In genomic region chr12:52611080-52611468, GRCh38 we compare ENCODE assay signal across 23 cellular contexts. TPM values are rescaled to one million over a fixed set of nuclear protein-coding genes. Genes with fewer than 3 reads are reported as not detected.
DNase-seq lines count a peak whose midpoint lies in the region; ATAC-seq and TF ChIP-seq lines count a peak whose summit lies in the region.
"Had no signal": no experiment of that assay in that cellular context is flagged by ENCODE, and none has a peak within 500 bp of the region (broad histone marks: within the 10 kb centered on the region; RNA-seq: fewer than 3 reads in every experiment).

No MANE protein-coding gene starts in this region.

- no peak overlapping the region for H3K27ac ChIP-seq in vagina
- H3K27ac ChIP-seq: right lobe of liver, uterus had no signal

- no peaks in the 10 kb centered on the region for H3K4me1 ChIP-seq in vagina
- H3K4me1 ChIP-seq: right lobe of liver, uterus had no signal

- CTCF ChIA-PET in activated CD4-positive, alpha-beta memory T cell treated with anti-CD3 and anti-CD28 coated beads, Interleukin-2, amount 10 ng/mL, durations not matched to agents 7 days and 5 days (lab: Charles Lee): interaction anchor here (1.0 kb wide), 1 partner anchor 25 kb away, joined by 3 read pairs; no protein-coding TSS in a partner anchor
- CTCF ChIA-PET in activated CD4-positive, alpha-beta memory T cell treated with anti-CD3 and anti-CD28 coated beads for 36 hours (lab: Charles Lee): interaction anchor here (2.1 kb wide), 1 partner anchor 268 kb away, joined by 8 read pairs; no protein-coding TSS in a partner anchor

- DNase-seq in activated CD4-positive, alpha-beta memory T cell treated with anti-CD3 and anti-CD28 coated beads, Interleukin-2, amount 10 ng/mL, durations not matched to agents 7 days and 5 days: peak; percentile 13
- DNase-seq in activated CD4-positive, alpha-beta memory T cell treated with anti-CD3 and anti-CD28 coated beads for 36 hours: no peak
- DNase-seq in stimulated activated naive CD8-positive, alpha-beta T cell treated with anti-CD3 and anti-CD28 coated beads, Interleukin-15, Interleukin-2, amounts not matched to agents 100 U/mL and 50 U/mL, for 24 hours: no peak
- DNase-seq in immature natural killer cell (no peak), vagina (ENCODE audit: extremely low spot score in 2 of 2) (peak; percentile 60 to 81), COLO829 (ENCODE audit: low spot score) (no peak), NOMO-1 (lab: John Stamatoyannopoulos, UW; ENCODE audit: unreplicated experiment in 2 of 2) (no peak)
- DNase-seq: dermis blood vessel endothelial cell, left colon, NCI-H1092 treated with DMSO at 0.1 percent for 48 hours, NCI-H2081, NCI-H345, NCI-H82, right lobe of liver, Right ventricle myocardium superior, uterus had no signal

- ATAC-seq in stimulated activated naive CD8-positive, alpha-beta T cell treated with anti-CD3 and anti-CD28 coated beads, Interleukin-15, Interleukin-2, amounts not matched to agents 100 U/mL and 50 U/mL, for 24 hours: no peak
- ATAC-seq: left colon, right lobe of liver had no signal

- H3K4me3 Mint-ChIP-seq in activated CD4-positive, alpha-beta memory T cell treated with anti-CD3 and anti-CD28 coated beads, Interleukin-2, amount 10 ng/mL, durations not matched to agents 7 days and 5 days: no peak overlapping the region
- no peak overlapping the region for H3K4me3 Mint-ChIP-seq in activated CD4-positive, alpha-beta memory T cell treated with anti-CD3 and anti-CD28 coated beads for 36 hours
- no peak overlapping the region for H3K4me3 Mint-ChIP-seq in stimulated activated naive CD8-positive, alpha-beta T cell treated with anti-CD3 and anti-CD28 coated beads, Interleukin-15, Interleukin-2, amounts not matched to agents 100 ng/mL and 50 ng/mL, for 24 hours
- no peak overlapping the region for H3K4me3 Mint-ChIP-seq in immature natural killer cell

- H3K36me3 Mint-ChIP-seq in activated CD4-positive, alpha-beta memory T cell treated with anti-CD3 and anti-CD28 coated beads, Interleukin-2, amount 10 ng/mL, durations not matched to agents 7 days and 5 days (ENCODE audit: low read depth): no peaks in the 10 kb centered on the region
- no peaks in the 10 kb centered on the region for H3K36me3 Mint-ChIP-seq in activated CD4-positive, alpha-beta memory T cell treated with anti-CD3 and anti-CD28 coated beads for 36 hours
- H3K36me3 Mint-ChIP-seq in stimulated activated naive CD8-positive, alpha-beta T cell treated with anti-CD3 and anti-CD28 coated beads, Interleukin-15, Interleukin-2, amounts not matched to agents 100 ng/mL and 50 ng/mL, for 24 hours (ENCODE audit: low read depth): no peaks in the 10 kb centered on the region
- peaks cover 5 to 8% (median 7%) of the 10 kb centered on the region in 3 donors for H3K36me3 Mint-ChIP-seq in immature natural killer cell

- H3K9me3 Mint-ChIP-seq in activated CD4-positive, alpha-beta memory T cell treated with anti-CD3 and anti-CD28 coated beads, Interleukin-2, amount 10 ng/mL, durations not matched to agents 7 days and 5 days: no peaks in the 10 kb centered on the region
- no peaks in the 10 kb centered on the region for H3K9me3 Mint-ChIP-seq in activated CD4-positive, alpha-beta memory T cell treated with anti-CD3 and anti-CD28 coated beads for 36 hours
- H3K9me3 Mint-ChIP-seq in stimulated activated naive CD8-positive, alpha-beta T cell treated with anti-CD3 and anti-CD28 coated beads, Interleukin-15, Interleukin-2, amounts not matched to agents 100 ng/mL and 50 ng/mL, for 24 hours: no peaks in the 10 kb centered on the region
- H3K9me3 Mint-ChIP-seq in immature natural killer cell: no peaks in the 10 kb centered on the region
- H3K9me3 Mint-ChIP-seq: activated T-helper 2 cell treated with anti-CD3 and anti-CD28 coated beads, Interferon-gamma antibody, Interleukin-2, Interleukin-4, amounts not matched to agents 10 μg/mL and 5 μg/mL and 100 μg/mL, durations not matched to agents 14 hours and 24 hours and 36 hours had no signal

- H3K36me3 ChIP-seq in vagina: no peaks in the 10 kb centered on the region
- H3K36me3 ChIP-seq: right lobe of liver, uterus had no signal

- POLR2A ChIA-PET in activated CD4-positive, alpha-beta memory T cell treated with anti-CD3 and anti-CD28 coated beads, Interleukin-2, amount 10 ng/mL, durations not matched to agents 7 days and 5 days (lab: Charles Lee): no interaction called here
- POLR2A ChIA-PET in activated CD4-positive, alpha-beta memory T cell treated with anti-CD3 and anti-CD28 coated beads for 36 hours (lab: Charles Lee): no interaction called here

- H3K9me3 ChIP-seq in vagina: no peaks in the 10 kb centered on the region
- H3K9me3 ChIP-seq: right lobe of liver, uterus had no signal

- H3K27ac Mint-ChIP-seq in activated CD4-positive, alpha-beta memory T cell treated with anti-CD3 and anti-CD28 coated beads, Interleukin-2, amount 10 ng/mL, durations not matched to agents 7 days and 5 days: no peak overlapping the region
- H3K27ac Mint-ChIP-seq in activated CD4-positive, alpha-beta memory T cell treated with anti-CD3 and anti-CD28 coated beads for 36 hours: no peak overlapping the region
- H3K27ac Mint-ChIP-seq in stimulated activated naive CD8-positive, alpha-beta T cell treated with anti-CD3 and anti-CD28 coated beads, Interleukin-15, Interleukin-2, amounts not matched to agents 100 ng/mL and 50 ng/mL, for 24 hours: peak overlapping the region; percentile 19
- peak overlapping the region in 5 of 6 donors; percentile 70 to 90 (median 75) for H3K27ac Mint-ChIP-seq in immature natural killer cell
- H3K27ac Mint-ChIP-seq: activated T-helper 2 cell treated with anti-CD3 and anti-CD28 coated beads, Interferon-gamma antibody, Interleukin-2, Interleukin-4, amounts not matched to agents 10 μg/mL and 5 μg/mL and 100 μg/mL, durations not matched to agents 14 hours and 24 hours and 36 hours had no signal

- no peak overlapping the region for H3K4me3 ChIP-seq in vagina
- H3K4me3 ChIP-seq: right lobe of liver, uterus had no signal

- TF ChIP-seq POLR2A in vagina (IDR thresholded peaks at IDR 0.05): no peak

- no peak for TF ChIP-seq CTCF in vagina (IDR thresholded peaks at IDR 0.05)

- peaks cover 18% of the 10 kb centered on the region for H3K27me3 Mint-ChIP-seq in activated CD4-positive, alpha-beta memory T cell treated with anti-CD3 and anti-CD28 coated beads, Interleukin-2, amount 10 ng/mL, durations not matched to agents 7 days and 5 days
- peaks cover under 1% of the 10 kb centered on the region for H3K27me3 Mint-ChIP-seq in activated CD4-positive, alpha-beta memory T cell treated with anti-CD3 and anti-CD28 coated beads for 36 hours
- H3K27me3 Mint-ChIP-seq in stimulated activated naive CD8-positive, alpha-beta T cell treated with anti-CD3 and anti-CD28 coated beads, Interleukin-15, Interleukin-2, amounts not matched to agents 100 ng/mL and 50 ng/mL, for 24 hours: no peaks in the 10 kb centered on the region
- H3K27me3 Mint-ChIP-seq in immature natural killer cell (ENCODE audit: low read depth in 3 of 3): peaks cover 0 to 3% (median 2%) of the 10 kb centered on the region in 3 donors

- no peaks in the 10 kb centered on the region for H3K27me3 ChIP-seq in vagina
- H3K27me3 ChIP-seq: right lobe of liver, uterus had no signal

- H3K4me1 Mint-ChIP-seq in activated CD4-positive, alpha-beta memory T cell treated with anti-CD3 and anti-CD28 coated beads, Interleukin-2, amount 10 ng/mL, durations not matched to agents 7 days and 5 days: peaks cover 22% of the 10 kb centered on the region
- H3K4me1 Mint-ChIP-seq in activated CD4-positive, alpha-beta memory T cell treated with anti-CD3 and anti-CD28 coated beads for 36 hours (ENCODE audit: low read depth): peaks cover 64% of the 10 kb centered on the region
- H3K4me1 Mint-ChIP-seq in stimulated activated naive CD8-positive, alpha-beta T cell treated with anti-CD3 and anti-CD28 coated beads, Interleukin-15, Interleukin-2, amounts not matched to agents 100 ng/mL and 50 ng/mL, for 24 hours (ENCODE audit: low read depth): peaks cover 92% of the 10 kb centered on the region
- peaks cover 35 to 53% of the 10 kb centered on the region in 2 donors for H3K4me1 Mint-ChIP-seq in immature natural killer cell

- intact Hi-C loops in activated CD4-positive, alpha-beta memory T cell treated with anti-CD3 and anti-CD28 coated beads for 36 hours (cut with micrococcal nuclease): no loop called here
- intact Hi-C loops in vagina (cut with DNase I): no loop called here

RNA-seq across cellular contexts. Expression of gene KRT73, which starts 7.3 kb away (rescaled TPM):
- total RNA-seq in activated CD4-positive, alpha-beta memory T cell treated with anti-CD3 and anti-CD28 coated beads, Interleukin-2, amount 10 ng/mL, durations not matched to agents 7 days and 5 days: not detected
- under 1 TPM in 1 of 2 experiments, not detected in 1; 0.19 TPM for total RNA-seq in activated CD4-positive, alpha-beta memory T cell treated with anti-CD3 and anti-CD28 coated beads for 36 hours
- 1 to 10 TPM in 1 of 3 donors, under 1 TPM in 1, not detected in 1; 0.82 to 3.3 TPM for polyA plus RNA-seq in immature natural killer cell
- not detected for total RNA-seq in vagina
- total RNA-seq: activated T-helper 2 cell treated with anti-CD3 and anti-CD28 coated beads, Interferon-gamma antibody, Interleukin-2, Interleukin-4, amounts not matched to agents 10 μg/mL and 5 μg/mL and 100 μg/mL, durations not matched to agents 14 hours and 24 hours and 36 hours; dermis blood vessel endothelial cell; H7; left colon; OCI-LY7; right lobe of liver; Right ventricle myocardium superior; subcutaneous adipose tissue; uterus had no signal
- polyA plus RNA-seq: BJ, neural cell had no signal

RNA-seq across cellular contexts. Expression of gene KRT72, which starts 9.8 kb away (rescaled TPM):
- not detected for total RNA-seq in activated CD4-positive, alpha-beta memory T cell treated with anti-CD3 and anti-CD28 coated beads, Interleukin-2, amount 10 ng/mL, durations not matched to agents 7 days and 5 days
- under 1 TPM in 1 of 2 experiments, not detected in 1; 0.17 TPM for total RNA-seq in activated CD4-positive, alpha-beta memory T cell treated with anti-CD3 and anti-CD28 coated beads for 36 hours
- under 1 TPM in 2 of 3 donors, not detected in 1; 0.34 to 0.93 TPM for polyA plus RNA-seq in immature natural killer cell
- total RNA-seq in vagina: not detected
- total RNA-seq: activated T-helper 2 cell treated with anti-CD3 and anti-CD28 coated beads, Interferon-gamma antibody, Interleukin-2, Interleukin-4, amounts not matched to agents 10 μg/mL and 5 μg/mL and 100 μg/mL, durations not matched to agents 14 hours and 24 hours and 36 hours; dermis blood vessel endothelial cell; H7; left colon; OCI-LY7; right lobe of liver; Right ventricle myocardium superior; subcutaneous adipose tissue had no signal
- polyA plus RNA-seq: BJ, neural cell had no signal

RNA-seq across cellular contexts. Expression of gene KRT74, which starts 37.4 kb away (rescaled TPM):
- not detected for total RNA-seq in activated CD4-positive, alpha-beta memory T cell treated with anti-CD3 and anti-CD28 coated beads, Interleukin-2, amount 10 ng/mL, durations not matched to agents 7 days and 5 days
- not detected for total RNA-seq in activated CD4-positive, alpha-beta memory T cell treated with anti-CD3 and anti-CD28 coated beads for 36 hours
- not detected for polyA plus RNA-seq in immature natural killer cell
- not detected for total RNA-seq in vagina
- total RNA-seq: activated T-helper 2 cell treated with anti-CD3 and anti-CD28 coated beads, Interferon-gamma antibody, Interleukin-2, Interleukin-4, amounts not matched to agents 10 μg/mL and 5 μg/mL and 100 μg/mL, durations not matched to agents 14 hours and 24 hours and 36 hours; dermis blood vessel endothelial cell; H7; left colon; OCI-LY7; right lobe of liver; Right ventricle myocardium superior; subcutaneous adipose tissue; uterus had no signal
- polyA plus RNA-seq: BJ, neural cell had no signal

RNA-seq across cellular contexts. Expression of gene KRT2, which starts 40.9 kb away (rescaled TPM):
- total RNA-seq in activated CD4-positive, alpha-beta memory T cell treated with anti-CD3 and anti-CD28 coated beads, Interleukin-2, amount 10 ng/mL, durations not matched to agents 7 days and 5 days: not detected
- total RNA-seq in activated CD4-positive, alpha-beta memory T cell treated with anti-CD3 and anti-CD28 coated beads for 36 hours: not detected
- 1 to 10 TPM in 1 of 3 donors, under 1 TPM in 2; 0.51 to 1.3 (median 0.61) TPM for polyA plus RNA-seq in immature natural killer cell
- 2.0 TPM for total RNA-seq in vagina
- total RNA-seq: activated T-helper 2 cell treated with anti-CD3 and anti-CD28 coated beads, Interferon-gamma antibody, Interleukin-2, Interleukin-4, amounts not matched to agents 10 μg/mL and 5 μg/mL and 100 μg/mL, durations not matched to agents 14 hours and 24 hours and 36 hours; dermis blood vessel endothelial cell; H7; left colon; OCI-LY7; right lobe of liver; Right ventricle myocardium superior; subcutaneous adipose tissue; uterus had no signal
- polyA plus RNA-seq: BJ, neural cell had no signal

RNA-seq across cellular contexts. Expression of gene KRT71, which starts 58.1 kb away (rescaled TPM):
- not detected for total RNA-seq in activated CD4-positive, alpha-beta memory T cell treated with anti-CD3 and anti-CD28 coated beads, Interleukin-2, amount 10 ng/mL, durations not matched to agents 7 days and 5 days
- not detected for total RNA-seq in activated CD4-positive, alpha-beta memory T cell treated with anti-CD3 and anti-CD28 coated beads for 36 hours
- polyA plus RNA-seq in immature natural killer cell: not detected
- total RNA-seq in vagina: not detected
- total RNA-seq: activated T-helper 2 cell treated with anti-CD3 and anti-CD28 coated beads, Interferon-gamma antibody, Interleukin-2, Interleukin-4, amounts not matched to agents 10 μg/mL and 5 μg/mL and 100 μg/mL, durations not matched to agents 14 hours and 24 hours and 36 hours; dermis blood vessel endothelial cell; H7; left colon; OCI-LY7; right lobe of liver; Right ventricle myocardium superior; subcutaneous adipose tissue; uterus had no signal
- polyA plus RNA-seq: BJ, neural cell had no signal

Comparison
In these comparisons a context has a peak if more than half of its experiments do, and no peak if none do; other contexts are left out.
1. DNase-seq: peak in activated CD4-positive, alpha-beta memory T cell treated with anti-CD3 and anti-CD28 coated beads, Interleukin-2, amount 10 ng/mL, durations not matched to agents 7 days and 5 days (single experiment) and vagina (2 of 2); none in activated CD4-positive, alpha-beta memory T cell treated with anti-CD3 and anti-CD28 coated beads for 36 hours (single experiment), stimulated activated naive CD8-positive, alpha-beta T cell treated with anti-CD3 and anti-CD28 coated beads, Interleukin-15, Interleukin-2, amounts not matched to agents 100 U/mL and 50 U/mL, for 24 hours (single experiment), immature natural killer cell (0 of 3), COLO829 (single experiment) and NOMO-1 (0 of 2).
2. H3K27ac Mint-ChIP-seq: peak in stimulated activated naive CD8-positive, alpha-beta T cell treated with anti-CD3 and anti-CD28 coated beads, Interleukin-15, Interleukin-2, amounts not matched to agents 100 ng/mL and 50 ng/mL, for 24 hours (single experiment) and immature natural killer cell (5 of 6); none in activated CD4-positive, alpha-beta memory T cell treated with anti-CD3 and anti-CD28 coated beads, Interleukin-2, amount 10 ng/mL, durations not matched to agents 7 days and 5 days (single experiment) and activated CD4-positive, alpha-beta memory T cell treated with anti-CD3 and anti-CD28 coated beads for 36 hours (single experiment).